ENCODE assay signal across 8 cellular contexts in the genomic region with DNA sequence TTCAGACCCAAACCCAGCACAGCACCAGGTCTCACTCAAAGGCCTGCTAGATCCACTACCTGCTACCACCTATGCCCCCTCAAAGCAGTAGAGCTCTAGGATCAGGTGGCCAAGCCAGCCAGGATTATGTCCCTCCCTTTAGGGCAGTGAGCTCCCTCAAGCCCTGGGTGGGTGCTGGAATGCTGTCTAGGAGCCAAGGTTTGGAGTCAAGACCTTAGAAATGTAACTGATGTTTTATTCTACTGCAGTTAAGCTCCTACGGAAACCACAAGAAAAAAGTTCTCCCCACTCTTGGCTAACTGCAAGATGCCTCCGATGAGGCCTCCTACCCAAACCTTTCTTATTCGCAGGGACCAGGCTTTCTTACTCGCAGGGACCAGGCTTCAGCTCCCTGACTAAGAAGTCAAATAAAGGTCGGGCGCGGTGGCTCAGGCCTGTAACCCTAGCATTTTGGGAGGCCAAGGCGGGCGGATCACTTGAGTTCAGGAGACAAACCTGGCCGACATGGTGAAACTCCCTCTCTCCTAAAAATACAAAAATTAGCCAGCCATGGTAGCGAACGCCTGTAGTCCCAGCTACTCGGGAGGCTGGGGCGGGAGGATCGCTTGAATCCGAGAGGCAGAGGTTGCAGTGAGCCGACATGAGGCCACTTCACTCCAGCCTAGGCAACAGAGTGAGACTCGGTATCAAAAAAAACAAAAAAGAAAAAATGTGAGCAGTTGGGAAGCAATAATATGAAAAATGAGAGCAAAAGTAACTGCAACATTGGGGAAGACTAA. TPM values are rescaled to one million over a fixed set of nuclear protein-coding genes. Genes with fewer than 3 reads are reported as not detected.
A peak's percentile ranks its signal among the peaks of the same experiment; 100 is the strongest.
DNase-seq lines count a peak whose midpoint lies in the region; ATAC-seq and TF ChIP-seq lines count a peak whose summit lies in the region.

No MANE protein-coding gene starts in this region.

- H3K4me1 ChIP-seq in body of pancreas: peaks cover 45% of the 10 kb centered on the region
- H3K4me1 ChIP-seq in aorta (ENCODE audit: control insufficient read depth in 1 of 2, insufficient read depth in 2 of 2, low read length in 2 of 2): no peaks in the 10 kb centered on the region

- peaks cover 28% of the 10 kb centered on the region for H3K4me1 Mint-ChIP-seq in mesothelial cell of epicardium

- H3K27ac ChIP-seq in body of pancreas: peak overlapping the region; percentile 98 to 99 (median 98)
- peak overlapping the region; percentile 4 to 90 for H3K27ac ChIP-seq in aorta (ENCODE audit: low read depth in 1 of 2, low read length in 2 of 2)

- TF ChIP-seq CTCF in body of pancreas (IDR thresholded peaks at IDR 0.05): no peak
- TF ChIP-seq CTCF in mesothelial cell of epicardium (IDR thresholded peaks at IDR 0.05; ENCODE audit: unreplicated experiment): no peak

- no peaks in the 10 kb centered on the region for H3K27me3 Mint-ChIP-seq in mesothelial cell of epicardium (ENCODE audit: low read depth)

- H3K4me3 ChIP-seq in body of pancreas (no peak overlapping the region), aorta (ENCODE audit: low read length in 2 of 2) (no peak overlapping the region)

- H3K36me3 Mint-ChIP-seq in mesothelial cell of epicardium: no peaks in the 10 kb centered on the region

- no peak for TF ChIP-seq POLR2A in body of pancreas (IDR thresholded peaks at IDR 0.05)

- intact Hi-C loops in body of pancreas (cut with DNase I) (no loop called here), aorta (cut with DNase I) (no loop called here)

- no peak for ATAC-seq in body of pancreas
- ATAC-seq in aorta (ENCODE audit: low FRiP score): no peak
- ATAC-seq in GM21367 (IDR thresholded peaks at IDR 0.05; ENCODE audit: unreplicated experiment): no peak
- no peak for ATAC-seq in HG03469 (IDR thresholded peaks at IDR 0.05; ENCODE audit: unreplicated experiment)

- H3K27me3 ChIP-seq in body of pancreas (no peaks in the 10 kb centered on the region), aorta (ENCODE audit: control insufficient read depth in 1 of 2, insufficient read depth in 2 of 2, low read length in 1 of 2) (no peaks in the 10 kb centered on the region)

- H3K9me3 Mint-ChIP-seq in mesothelial cell of epicardium: peaks cover 11% of the 10 kb centered on the region

- H3K4me3 Mint-ChIP-seq in mesothelial cell of epicardium: no peak overlapping the region

- WGBS in body of pancreas, 2 donors: 81 to 89% methylated on average over 18 of the region's 18 CpGs
- WGBS in aorta, 2 donors: 61 to 64% methylated on average over 18 of the region's 18 CpGs

- DNase-seq in stimulated activated CD4-positive, alpha-beta T cell treated with anti-CD3 and anti-CD28 coated beads, Interleukin-15, amount 100 ng/mL, for 24 hours: peak; percentile 19
- DNase-seq in stimulated activated CD4-positive, alpha-beta T cell treated with anti-CD3 and anti-CD28 coated beads, Interleukin-4, amount 100 ng/mL, for 1 hour: no peak
- DNase-seq in body of pancreas: peak in 1 of 4 donors; percentile 11
- DNase-seq in mesothelial cell of epicardium (ENCODE audit: low spot score in 2 of 2, unreplicated experiment in 2 of 2): no peak
- peak in 1 of 2 donors; percentile 60 for DNase-seq in aorta
- DNase-seq in GF-D8 (lab: John Stamatoyannopoulos, UW): no peak

- no peaks in the 10 kb centered on the region for H3K36me3 ChIP-seq in body of pancreas (replicated peaks in 1 of 2; ENCODE audit: insufficient read depth in 1 of 2, low read depth in 2 of 2)
- no peaks in the 10 kb centered on the region for H3K36me3 ChIP-seq in aorta (ENCODE audit: control insufficient read depth in 1 of 2, insufficient read depth in 2 of 2, low read length in 1 of 2)

- peak overlapping the region; percentile 100 for H3K27ac Mint-ChIP-seq in mesothelial cell of epicardium

- no peaks in the 10 kb centered on the region for H3K9me3 ChIP-seq in body of pancreas
- no peaks in the 10 kb centered on the region for H3K9me3 ChIP-seq in aorta (ENCODE audit: control insufficient read depth, low read length)

RNA-seq across cellular contexts. Expression of gene ARL4D, which starts 31.8 kb away (rescaled TPM):
- 1 to 10 TPM; 2.1 to 4.6 TPM for total RNA-seq in body of pancreas
- total RNA-seq in mesothelial cell of epicardium: 7.9 to 8.6 TPM (median 8.1 TPM) in 3 replicates
- 10 to 100 TPM in 1 of 2 donors, 1 to 10 TPM in 1; 6.9 to 14.2 TPM for total RNA-seq in aorta
- 1 to 10 TPM; 4.0 to 9.9 TPM for polyA plus RNA-seq in aorta
